11 cellular contexts compared by ENCODE assay signal in genomic region chr16:53043986-53044571, GRCh38. TPM values are rescaled to one million over a fixed set of nuclear protein-coding genes. Genes with fewer than 3 reads are reported as not detected.
DNase-seq lines count a peak whose midpoint lies in the region; TF ChIP-seq lines count a peak whose summit lies in the region.
"Had no signal": no experiment of that assay in that cellular context is flagged by ENCODE, and none has a peak within 500 bp of the region (broad histone marks: within the 10 kb centered on the region; RNA-seq: fewer than 3 reads in every experiment).

No MANE protein-coding gene starts in this region.

- H3K9me3 ChIP-seq in iPS-15b (ENCODE audit: control insufficient read depth, insufficient read depth, low read length): no peaks in the 10 kb centered on the region

- H3K36me3 ChIP-seq in iPS-15b (ENCODE audit: control insufficient read depth, insufficient read depth, low read length): no peaks in the 10 kb centered on the region

- peak overlapping the region; percentile 78 for H3K4me3 ChIP-seq in iPS-15b (ENCODE audit: low read depth, low read length)

- H3K27ac Mint-ChIP-seq in MCF 10A (ENCODE audit: low read depth, unreplicated experiment): peak overlapping the region; percentile 54

- H3K27me3 Mint-ChIP-seq in MCF 10A (ENCODE audit: insufficient read depth, unreplicated experiment): no peaks in the 10 kb centered on the region

- POLR2A ChIA-PET in HEK293T (lab: Yijun Ruan, JAX) (no interaction called here), MCF 10A (lab: Yijun Ruan, JAX) (interaction anchor here (0.7 to 1.6 kb wide), 6 partner anchors 8 to 392 kb away, joined by 3 to 9 read pairs (median 4); partner anchors contain the start of gene CHD9NB)

- H3K36me3 Mint-ChIP-seq in MCF 10A (ENCODE audit: insufficient read depth, unreplicated experiment): no peaks in the 10 kb centered on the region

- no peak for TF ChIP-seq CTCF in MCF 10A (IDR thresholded peaks at IDR 0.05; ENCODE audit: unreplicated experiment)

- no peak overlapping the region for H3K9ac ChIP-seq in iPS-15b (ENCODE audit: low read depth, low read length)

- H3K9me3 Mint-ChIP-seq in MCF 10A (ENCODE audit: unreplicated experiment): peaks cover 7% of the 10 kb centered on the region

- peaks cover 5% of the 10 kb centered on the region for H3K27me3 ChIP-seq in iPS-15b (ENCODE audit: control insufficient read depth, insufficient read depth, low read length)

- peaks cover 48% of the 10 kb centered on the region for H3K4me1 Mint-ChIP-seq in MCF 10A (ENCODE audit: insufficient read depth, unreplicated experiment)

- peaks cover 33% of the 10 kb centered on the region for H3K4me1 ChIP-seq in iPS-15b (ENCODE audit: control insufficient read depth, insufficient read depth, low read length)

- no TSS peak for BruUV-seq in MCF 10A (replicated peaks; lab: Mats Ljungman, UMichigan)

- no peak overlapping the region for H3K4me3 Mint-ChIP-seq in MCF 10A (ENCODE audit: unreplicated experiment)

- intact Hi-C loops in MCF 10A (cut with micrococcal nuclease): no loop called here

- CTCF ChIA-PET in HEK293T (lab: Yijun Ruan, JAX): no interaction called here
- CTCF ChIA-PET in MCF 10A (lab: Yijun Ruan, JAX): interaction anchor here (0.7 to 1.7 kb wide), 6 partner anchors 8 to 163 kb away, joined by 3 to 7 read pairs (median 4); partner anchors contain the start of genes CHD9 and CHD9NB

- peak; percentile 30 for DNase-seq in HEK293T (ENCODE audit: extremely low spot score)
- DNase-seq in MCF 10A (ENCODE audit: unreplicated experiment): no peak
- DNase-seq in retina: peak; percentile 44
- no peak for DNase-seq in DMS53 (lab: John Stamatoyannopoulos, UW)
- DNase-seq in EL: no peak
- no peak for DNase-seq in activated effector memory CD4-positive, alpha-beta T cell treated with Interleukin-2 at 50 U/mL for 16 hours
- DNase-seq in NCI-H1092 (lab: John Stamatoyannopoulos, UW): no peak
- DNase-seq: activated T-cell treated with anti-CD3 and anti-CD28 coated beads, Interleukin-2, amount 50 U/mL, for 1 hour; DND-41; NCI-H1930 had no signal

TF ChIP-seq in HEK293T, 16 proteins besides CTCF, POLR2A, EP300 and RAD21:
- TF ChIP-seq NFRKB (IDR thresholded peaks at IDR 0.05): no peak
- TF ChIP-seq FOXA1 (IDR thresholded peaks at IDR 0.05): no peak
- no peak for TF ChIP-seq ARNT (IDR thresholded peaks at IDR 0.05)
- no peak for TF ChIP-seq L3MBTL2 (conservative IDR thresholded peaks at IDR 0.05)
- no peak for TF ChIP-seq ELF4 (IDR thresholded peaks at IDR 0.05)
- TF ChIP-seq HDGF (IDR thresholded peaks at IDR 0.05; ENCODE audit: borderline replicate concordance): no peak

RNA-seq across cellular contexts. Expression of gene CHD9NB, which starts 8.6 kb away (rescaled TPM):
- total RNA-seq in MCF 10A (2022): 2.4 and 2.9 TPM in 2 replicates

RNA-seq across cellular contexts. Expression of gene CHD9, which starts 10.7 kb away (rescaled TPM):
- 62.8 and 62.9 TPM in 2 replicates for total RNA-seq in MCF 10A (2022)

Comparison
In these comparisons a context has a peak if more than half of its experiments do, and no peak if none do; other contexts are left out.
1. DNase-seq: peak in HEK293T (single experiment) and retina (single experiment); none in MCF 10A (single experiment), DMS53 (single experiment), EL (single experiment), activated effector memory CD4-positive, alpha-beta T cell treated with Interleukin-2 at 50 U/mL for 16 hours (single experiment) and NCI-H1092 (single experiment).